In genomic region chr15:81483496-81483895, GRCh38 we compare ENCODE assay signal across 34 cellular contexts.
DNase-seq lines count a peak whose midpoint lies in the region; ATAC-seq and TF ChIP-seq lines count a peak whose summit lies in the region.
"Had no signal": no experiment of that assay in that cellular context is flagged by ENCODE, and none has a peak within 500 bp of the region (broad histone marks: within the 10 kb centered on the region; RNA-seq: fewer than 3 reads in every experiment).

No MANE protein-coding gene starts in this region.

- H3K27me3 Mint-ChIP-seq in activated CD4-positive, alpha-beta T cell treated with anti-CD3 and anti-CD28 coated beads, Interleukin-2, amount 10 ng/mL, durations not matched to agents 24 days and 14 days: no peaks in the 10 kb centered on the region
- peaks cover 9% of the 10 kb centered on the region for H3K27me3 Mint-ChIP-seq in nephron (ENCODE audit: low read depth)
- H3K27me3 Mint-ChIP-seq in activated T-helper 2 cell treated with anti-CD3 and anti-CD28 coated beads, Interferon-gamma antibody, Interleukin-2, Interleukin-4, amounts not matched to agents 10 μg/mL and 5 μg/mL and 100 μg/mL, durations not matched to agents 14 hours and 24 hours and 36 hours (ENCODE audit: low read depth): peaks cover 4% of the 10 kb centered on the region

- ATAC-seq in GM21529 (IDR thresholded peaks at IDR 0.05; ENCODE audit: unreplicated experiment): no peak
- ATAC-seq: A549; CD8-positive, alpha-beta T cell had no signal

- TF ChIP-seq CTCF in VCaP (conservative IDR thresholded peaks at IDR 0.05) (no peak), nephron (IDR thresholded peaks at IDR 0.05; ENCODE audit: unreplicated experiment in 3 of 3) (no peak)

- H3K36me3 Mint-ChIP-seq in activated CD4-positive, alpha-beta T cell treated with anti-CD3 and anti-CD28 coated beads, Interleukin-2, amount 10 ng/mL, durations not matched to agents 24 days and 14 days (ENCODE audit: low read depth): no peaks in the 10 kb centered on the region
- no peaks in the 10 kb centered on the region for H3K36me3 Mint-ChIP-seq in nephron (ENCODE audit: low read depth)
- no peaks in the 10 kb centered on the region for H3K36me3 Mint-ChIP-seq in activated T-helper 2 cell treated with anti-CD3 and anti-CD28 coated beads, Interferon-gamma antibody, Interleukin-2, Interleukin-4, amounts not matched to agents 10 μg/mL and 5 μg/mL and 100 μg/mL, durations not matched to agents 14 hours and 24 hours and 36 hours (ENCODE audit: low read depth)
- H3K36me3 Mint-ChIP-seq: CD14-positive monocyte; CD4-positive, alpha-beta memory T cell; CD4-positive, CD25-positive, alpha-beta regulatory T cell; CD8-positive, alpha-beta memory T cell; CD8-positive, alpha-beta T cell had no signal

- H3K27me3 ChIP-seq in SJSA1 (replicated peaks): no peaks in the 10 kb centered on the region
- H3K27me3 ChIP-seq: BE2C; BLaER1; BLaER1 treated with 17β-estradiol and CSF1 and Interleukin-3, amounts not matched to agents 10 nM and 100 nM had no signal

- peak; percentile 11 for DNase-seq in activated CD4-positive, alpha-beta T cell treated with anti-CD3 and anti-CD28 coated beads, Interleukin-2, amount 10 ng/mL, durations not matched to agents 24 days and 14 days
- DNase-seq in activated CD4-positive, alpha-beta T cell treated with anti-CD3 and anti-CD28 coated beads for 4 hours: no peak
- peak; percentile 73 to 93 for DNase-seq in SJSA1 (ENCODE audit: low read depth in 1 of 2, low spot score in 2 of 2)
- no peak for DNase-seq in activated T-helper 2 cell treated with anti-CD3 and anti-CD28 coated beads, Interferon-gamma antibody, Interleukin-2, Interleukin-4, amounts not matched to agents 10 μg/mL and 5 μg/mL and 100 μg/mL, durations not matched to agents 14 hours and 24 hours and 36 hours (ENCODE audit: low spot score)
- no peak for DNase-seq in D341Med (ENCODE audit: low spot score)
- DNase-seq: 8988T; ACHN; AML-193; BE2C; Caco-2; Calu3; CD4-positive, alpha-beta memory T cell; CD4-positive, alpha-beta T cell; CD4-positive, CD25-positive, alpha-beta regulatory T cell; CD8-positive, alpha-beta memory T cell; CD8-positive, alpha-beta T cell; COR-L47; DMS 273 treated with DMSO at 0.1 percent for 48 hours; DMS153; DMS53; DMS79; DMS79 treated with DMSO at 0.1 percent for 48 hours; DND-41; EL had no signal

- H3K27ac Mint-ChIP-seq in activated CD4-positive, alpha-beta T cell treated with anti-CD3 and anti-CD28 coated beads, Interleukin-2, amount 10 ng/mL, durations not matched to agents 24 days and 14 days: no peak overlapping the region
- H3K27ac Mint-ChIP-seq in nephron: peak overlapping the region in 2 of 3 experiments; percentile 27 to 73
- H3K27ac Mint-ChIP-seq in activated T-helper 2 cell treated with anti-CD3 and anti-CD28 coated beads, Interferon-gamma antibody, Interleukin-2, Interleukin-4, amounts not matched to agents 10 μg/mL and 5 μg/mL and 100 μg/mL, durations not matched to agents 14 hours and 24 hours and 36 hours: no peak overlapping the region
- H3K27ac Mint-ChIP-seq: B cell; CD14-positive monocyte; CD4-positive, alpha-beta memory T cell; CD4-positive, alpha-beta T cell; CD4-positive, CD25-positive, alpha-beta regulatory T cell; CD8-positive, alpha-beta memory T cell; CD8-positive, alpha-beta T cell had no signal

- H3K4me3 ChIP-seq in SJSA1: no peak overlapping the region
- H3K4me3 ChIP-seq: A549; BLaER1; BLaER1 treated with 17β-estradiol and CSF1 and Interleukin-3, amounts not matched to agents 10 nM and 100 nM had no signal

- no peaks in the 10 kb centered on the region for H3K4me1 Mint-ChIP-seq in activated CD4-positive, alpha-beta T cell treated with anti-CD3 and anti-CD28 coated beads, Interleukin-2, amount 10 ng/mL, durations not matched to agents 24 days and 14 days
- H3K4me1 Mint-ChIP-seq in nephron: peaks cover 51% of the 10 kb centered on the region
- no peaks in the 10 kb centered on the region for H3K4me1 Mint-ChIP-seq in activated T-helper 2 cell treated with anti-CD3 and anti-CD28 coated beads, Interferon-gamma antibody, Interleukin-2, Interleukin-4, amounts not matched to agents 10 μg/mL and 5 μg/mL and 100 μg/mL, durations not matched to agents 14 hours and 24 hours and 36 hours (ENCODE audit: low read depth)
- H3K4me1 Mint-ChIP-seq: CD14-positive monocyte; CD4-positive, alpha-beta memory T cell; CD4-positive, CD25-positive, alpha-beta regulatory T cell; CD8-positive, alpha-beta memory T cell had no signal

- H3K4me1 ChIP-seq in SJSA1 (replicated peaks): peaks cover 45% of the 10 kb centered on the region
- H3K4me1 ChIP-seq: A549; BLaER1; BLaER1 treated with 17β-estradiol and CSF1 and Interleukin-3, amounts not matched to agents 10 nM and 100 nM; Caco-2 had no signal

- no peaks in the 10 kb centered on the region for H3K36me3 ChIP-seq in SJSA1
- H3K36me3 ChIP-seq: BE2C; BLaER1; BLaER1 treated with 17β-estradiol and CSF1 and Interleukin-3, amounts not matched to agents 10 nM and 100 nM had no signal

- no peak overlapping the region for H3K4me3 Mint-ChIP-seq in activated CD4-positive, alpha-beta T cell treated with anti-CD3 and anti-CD28 coated beads, Interleukin-2, amount 10 ng/mL, durations not matched to agents 24 days and 14 days
- H3K4me3 Mint-ChIP-seq in nephron: no peak overlapping the region
- H3K4me3 Mint-ChIP-seq in activated T-helper 2 cell treated with anti-CD3 and anti-CD28 coated beads, Interferon-gamma antibody, Interleukin-2, Interleukin-4, amounts not matched to agents 10 μg/mL and 5 μg/mL and 100 μg/mL, durations not matched to agents 14 hours and 24 hours and 36 hours (ENCODE audit: low read depth): no peak overlapping the region
- H3K4me3 Mint-ChIP-seq: B cell; CD14-positive monocyte; CD4-positive, alpha-beta memory T cell; CD4-positive, alpha-beta T cell; CD4-positive, CD25-positive, alpha-beta regulatory T cell; CD8-positive, alpha-beta memory T cell; CD8-positive, alpha-beta T cell had no signal

- H3K9me3 ChIP-seq in SJSA1 (replicated peaks): no peaks in the 10 kb centered on the region
- H3K9me3 ChIP-seq: A549; BE2C; BLaER1; BLaER1 treated with 17β-estradiol and CSF1 and Interleukin-3, amounts not matched to agents 10 nM and 100 nM; Caco-2 had no signal

- intact Hi-C loops in activated CD4-positive, alpha-beta T cell treated with anti-CD3 and anti-CD28 coated beads, Interleukin-2, amount 10 ng/mL, durations not matched to agents 24 days and 14 days (cut with micrococcal nuclease): loop anchor here (5.0 to 10.0 kb wide), 3 partner anchors 209 to 564 kb away; partner anchors contain the start of gene MEX3B
- intact Hi-C loops in activated T-helper 2 cell treated with anti-CD3 and anti-CD28 coated beads, Interferon-gamma antibody, Interleukin-2, Interleukin-4, amounts not matched to agents 10 μg/mL and 5 μg/mL and 100 μg/mL, durations not matched to agents 14 hours and 24 hours and 36 hours (cut with micrococcal nuclease): loop anchor here (5.0 to 10.0 kb wide), 2 partner anchors 564 to 621 kb away; partner anchors contain the start of gene MEX3B

- H3K27ac ChIP-seq in SJSA1 (peak overlapping the region; percentile 39), VCaP (peak overlapping the region; percentile 57; the same call in 1 of the 2 replicates)
- H3K27ac ChIP-seq: 22Rv1; A549; BLaER1; BLaER1 treated with 17β-estradiol and CSF1 and Interleukin-3, amounts not matched to agents 10 nM and 100 nM; C4-2B had no signal

- no peaks in the 10 kb centered on the region for H3K9me3 Mint-ChIP-seq in activated CD4-positive, alpha-beta T cell treated with anti-CD3 and anti-CD28 coated beads, Interleukin-2, amount 10 ng/mL, durations not matched to agents 24 days and 14 days
- peaks cover 3% of the 10 kb centered on the region for H3K9me3 Mint-ChIP-seq in nephron
- no peaks in the 10 kb centered on the region for H3K9me3 Mint-ChIP-seq in activated T-helper 2 cell treated with anti-CD3 and anti-CD28 coated beads, Interferon-gamma antibody, Interleukin-2, Interleukin-4, amounts not matched to agents 10 μg/mL and 5 μg/mL and 100 μg/mL, durations not matched to agents 14 hours and 24 hours and 36 hours
- H3K9me3 Mint-ChIP-seq: CD4-positive, alpha-beta memory T cell; CD4-positive, alpha-beta T cell; CD8-positive, alpha-beta memory T cell; CD8-positive, alpha-beta T cell had no signal

Comparison
In these comparisons a context has a peak if more than half of its experiments do, and no peak if none do; other contexts are left out.
1. DNase-seq: peak in activated CD4-positive, alpha-beta T cell treated with anti-CD3 and anti-CD28 coated beads, Interleukin-2, amount 10 ng/mL, durations not matched to agents 24 days and 14 days (single experiment) and SJSA1 (2 of 2); none in activated CD4-positive, alpha-beta T cell treated with anti-CD3 and anti-CD28 coated beads for 4 hours (0 of 2), activated T-helper 2 cell treated with anti-CD3 and anti-CD28 coated beads, Interferon-gamma antibody, Interleukin-2, Interleukin-4, amounts not matched to agents 10 μg/mL and 5 μg/mL and 100 μg/mL, durations not matched to agents 14 hours and 24 hours and 36 hours (single experiment) and D341Med (single experiment).
2. H3K27ac Mint-ChIP-seq: peak in nephron (2 of 3); none in activated CD4-positive, alpha-beta T cell treated with anti-CD3 and anti-CD28 coated beads, Interleukin-2, amount 10 ng/mL, durations not matched to agents 24 days and 14 days (single experiment) and activated T-helper 2 cell treated with anti-CD3 and anti-CD28 coated beads, Interferon-gamma antibody, Interleukin-2, Interleukin-4, amounts not matched to agents 10 μg/mL and 5 μg/mL and 100 μg/mL, durations not matched to agents 14 hours and 24 hours and 36 hours (single experiment).